Comparison of ENCODE assay signal across 25 cellular contexts in genomic region chrX:13885591-13885990, GRCh38.
"Had no signal": no experiment of that assay in that cellular context is flagged by ENCODE, and none has a peak within 500 bp of the region (broad histone marks: within the 10 kb centered on the region; RNA-seq: fewer than 3 reads in every experiment).

No MANE protein-coding gene starts in this region.

- H3K27ac Mint-ChIP-seq: effector memory CD8-positive, alpha-beta T cell; immature natural killer cell; memory B cell; natural killer cell; stimulated activated naive CD8-positive, alpha-beta T cell treated with anti-CD3 and anti-CD28 coated beads, Interleukin-15, amount 100 ng/mL, for 72 hours had no signal

- H3K27me3 Mint-ChIP-seq: effector memory CD8-positive, alpha-beta T cell; memory B cell; stimulated activated naive CD8-positive, alpha-beta T cell treated with anti-CD3 and anti-CD28 coated beads, Interleukin-15, amount 100 ng/mL, for 72 hours had no signal

- H3K4me3 Mint-ChIP-seq: effector memory CD8-positive, alpha-beta T cell; immature natural killer cell; memory B cell; natural killer cell; stimulated activated naive CD8-positive, alpha-beta T cell treated with anti-CD3 and anti-CD28 coated beads, Interleukin-15, amount 100 ng/mL, for 72 hours had no signal

- DNase-seq: dermis blood vessel endothelial cell; effector memory CD8-positive, alpha-beta T cell; erythroblast; esophagus squamous epithelium; hypothalamus; immature natural killer cell; islet precursor cell; kidney glomerular epithelial cell; left ventricle myocardium superior; natural killer cell; occipital lobe; ovary; retina; right lobe of liver; small intestine; stimulated activated CD4-positive, alpha-beta T cell treated with anti-CD3 and anti-CD28 coated beads, Interleukin-15, amount 100 ng/mL, for 24 hours; stimulated activated CD4-positive, alpha-beta T cell treated with anti-CD3 and anti-CD28 coated beads, Interleukin-4, amount 100 ng/mL, for 1 hour; stimulated activated CD8-positive, alpha-beta memory T cell treated with anti-CD3 and anti-CD28 coated beads, Interleukin-4, amount 100 ng/mL, for 48 hours; stimulated activated naive CD4-positive, alpha-beta T cell; stimulated activated naive CD8-positive, alpha-beta T cell treated with anti-CD3 and anti-CD28 coated beads, Interleukin-15, amount 100 ng/mL, for 72 hours; testis; tibial artery; upper lobe of left lung had no signal

- H3K27me3 ChIP-seq: esophagus squamous epithelium, ovary, right lobe of liver, testis, tibial artery, upper lobe of left lung had no signal

- H3K27ac ChIP-seq: coronary artery, esophagus squamous epithelium, ovary, right lobe of liver, testis, tibial artery, upper lobe of left lung had no signal

- H3K36me3 Mint-ChIP-seq: immature natural killer cell, memory B cell, natural killer cell had no signal

- ATAC-seq: effector memory CD8-positive, alpha-beta T cell; left ventricle myocardium superior; natural killer cell; right lobe of liver; stimulated activated naive CD8-positive, alpha-beta T cell treated with anti-CD3 and anti-CD28 coated beads, Interleukin-15, amount 100 ng/mL, for 72 hours had no signal

- H3K4me1 Mint-ChIP-seq: immature natural killer cell; memory B cell; natural killer cell; stimulated activated naive CD8-positive, alpha-beta T cell treated with anti-CD3 and anti-CD28 coated beads, Interleukin-15, amount 100 ng/mL, for 72 hours had no signal

- H3K9me3 Mint-ChIP-seq: effector memory CD8-positive, alpha-beta T cell; immature natural killer cell; memory B cell; natural killer cell; stimulated activated naive CD8-positive, alpha-beta T cell treated with anti-CD3 and anti-CD28 coated beads, Interleukin-15, amount 100 ng/mL, for 72 hours had no signal
